In the genomic region with DNA sequence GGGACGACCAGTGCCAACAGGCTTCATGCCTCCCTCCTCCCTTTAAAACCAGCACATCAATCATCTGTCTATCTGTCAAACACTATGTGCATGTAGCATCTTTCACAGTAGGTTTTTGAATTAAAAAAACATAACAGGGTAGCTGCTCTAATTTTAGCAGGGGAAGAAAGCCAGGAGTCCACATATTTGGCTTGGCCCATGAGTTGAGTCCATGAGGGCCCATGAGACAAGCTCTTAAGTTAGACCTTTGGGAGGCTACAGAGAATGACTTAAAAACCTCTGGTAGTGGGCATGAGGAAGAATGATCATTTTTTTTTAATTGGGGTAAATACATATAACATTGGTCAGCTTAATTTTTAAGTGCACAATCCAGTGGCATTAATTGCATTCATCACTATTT, we compare ENCODE assay signal across 15 cellular contexts.
"Had no signal": no experiment of that assay in that cellular context is flagged by ENCODE, and none has a peak within 500 bp of the region (broad histone marks: within the 10 kb centered on the region; RNA-seq: fewer than 3 reads in every experiment).

No MANE protein-coding gene starts in this region.

- H3K9me3 ChIP-seq: lower lobe of right lung, prostate gland, sigmoid colon, suprapubic skin had no signal

- H3K27me3 Mint-ChIP-seq: activated CD4-positive, alpha-beta memory T cell treated with anti-CD3 and anti-CD28 coated beads for 36 hours; dendritic cell treated with granulocyte-macrophage colony-stimulating factor and Interleukin-4, amounts not matched to agents 40 ng/mL and 50 ng/mL, for 4 days; effector memory CD8-positive, alpha-beta T cell had no signal

- DNase-seq: activated CD4-positive, alpha-beta memory T cell treated with anti-CD3 and anti-CD28 coated beads for 36 hours; activated naive CD4-positive, alpha-beta T cell treated with Interleukin-2 at 50 U/mL for 16 hours; effector memory CD8-positive, alpha-beta T cell; hypothalamus; lower lobe of right lung; sigmoid colon; stimulated activated CD4-positive, alpha-beta T cell treated with anti-CD3 and anti-CD28 coated beads, Interleukin-2, amount 100 ng/mL, for 24 hours; stimulated activated naive CD8-positive, alpha-beta T cell treated with anti-CD3 and anti-CD28 coated beads, Interleukin-15, Interleukin-2, amounts not matched to agents 100 U/mL and 50 U/mL, for 24 hours had no signal

- H3K9me3 Mint-ChIP-seq: activated CD4-positive, alpha-beta memory T cell treated with anti-CD3 and anti-CD28 coated beads for 36 hours; activated T-helper 1 cell treated with anti-CD3 and anti-CD28 coated beads, Interleukin-12 subunit alpha, Interleukin-12 subunit beta, Interleukin-2, Interleukin-4 antibody, amounts not matched to agents 30 ng/mL and 10 ng/mL and 1 ng/mL, durations not matched to agents 14 hours and 24 hours and 36 hours; dendritic cell treated with granulocyte-macrophage colony-stimulating factor and Interleukin-4, amounts not matched to agents 40 ng/mL and 50 ng/mL, for 4 days; effector memory CD8-positive, alpha-beta T cell; nephron had no signal

- H3K4me1 ChIP-seq: prostate gland, sigmoid colon had no signal

- H3K27ac Mint-ChIP-seq: activated CD4-positive, alpha-beta memory T cell treated with anti-CD3 and anti-CD28 coated beads for 36 hours; activated T-helper 1 cell treated with anti-CD3 and anti-CD28 coated beads, Interleukin-12 subunit alpha, Interleukin-12 subunit beta, Interleukin-2, Interleukin-4 antibody, amounts not matched to agents 30 ng/mL and 10 ng/mL and 1 ng/mL, durations not matched to agents 14 hours and 24 hours and 36 hours; dendritic cell treated with granulocyte-macrophage colony-stimulating factor and Interleukin-4, amounts not matched to agents 40 ng/mL and 50 ng/mL, for 4 days had no signal

- H3K27me3 ChIP-seq: sigmoid colon, suprapubic skin had no signal

- H3K4me3 Mint-ChIP-seq: activated CD4-positive, alpha-beta memory T cell treated with anti-CD3 and anti-CD28 coated beads for 36 hours; activated T-helper 1 cell treated with anti-CD3 and anti-CD28 coated beads, Interleukin-12 subunit alpha, Interleukin-12 subunit beta, Interleukin-2, Interleukin-4 antibody, amounts not matched to agents 30 ng/mL and 10 ng/mL and 1 ng/mL, durations not matched to agents 14 hours and 24 hours and 36 hours; dendritic cell treated with granulocyte-macrophage colony-stimulating factor and Interleukin-4, amounts not matched to agents 40 ng/mL and 50 ng/mL, for 4 days; effector memory CD8-positive, alpha-beta T cell; nephron had no signal

- H3K4me3 ChIP-seq: lower lobe of right lung, prostate gland, sigmoid colon, suprapubic skin had no signal

- H3K27ac ChIP-seq: epithelial cell of prostate, lower lobe of right lung, sigmoid colon, suprapubic skin had no signal

- ATAC-seq: effector memory CD8-positive, alpha-beta T cell; SK-N-SH treated with all-trans-retinoic acid at 6 μM for 48 hours; stimulated activated naive CD8-positive, alpha-beta T cell treated with anti-CD3 and anti-CD28 coated beads, Interleukin-15, Interleukin-2, amounts not matched to agents 100 U/mL and 50 U/mL, for 24 hours had no signal
